8 cellular contexts compared by ENCODE assay signal in the genomic region with DNA sequence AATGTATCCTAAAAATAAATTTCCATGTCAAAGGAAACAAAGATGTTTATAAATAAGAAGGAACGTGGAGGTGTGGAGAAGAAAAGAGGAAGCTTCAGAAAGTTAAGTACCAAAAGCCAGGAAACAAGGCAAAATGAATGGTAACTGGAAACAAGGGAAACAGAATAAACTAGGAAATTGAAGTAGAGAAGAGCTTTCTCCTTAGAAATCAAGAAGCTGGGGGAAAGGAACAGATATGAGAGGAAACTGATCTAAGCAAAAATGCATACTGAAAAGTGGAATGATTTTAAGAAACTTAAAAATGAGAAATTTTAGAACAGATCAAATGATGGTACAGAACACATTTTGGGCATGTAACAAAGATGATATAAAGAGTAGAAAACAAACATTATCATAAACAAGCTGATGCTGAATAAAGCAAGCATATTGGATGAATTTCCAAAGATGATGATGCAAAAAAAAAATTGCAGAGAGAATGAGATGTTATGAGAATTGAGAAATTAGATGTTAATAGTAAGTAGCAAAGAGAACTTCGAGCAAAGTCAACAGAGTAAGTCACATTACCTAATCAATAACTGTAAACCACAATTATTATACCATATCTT. TPM values are rescaled to one million over a fixed set of nuclear protein-coding genes. Genes with fewer than 3 reads are reported as not detected.
A peak's percentile ranks its signal among the peaks of the same experiment; 100 is the strongest.
DNase-seq lines count a peak whose midpoint lies in the region; ATAC-seq and TF ChIP-seq lines count a peak whose summit lies in the region.
"Had no signal": no experiment of that assay in that cellular context is flagged by ENCODE, and none has a peak within 500 bp of the region (broad histone marks: within the 10 kb centered on the region; RNA-seq: fewer than 3 reads in every experiment).

No MANE protein-coding gene starts in this region.

- H3K27me3 ChIP-seq in esophagus muscularis mucosa (no peaks in the 10 kb centered on the region), mesendoderm (ENCODE audit: insufficient read depth, low read length, poor library complexity) (no peaks in the 10 kb centered on the region)
- H3K27me3 ChIP-seq: vagina had no signal

- no peak overlapping the region for H3K4ac ChIP-seq in mesendoderm (ENCODE audit: low read depth, low read length)

- intact Hi-C loops in esophagus muscularis mucosa (cut with DNase I), result loop anchor here (5.0 kb wide), 1 partner anchor 226 kb away; a partner anchor contains a TSS

- no peak overlapping the region for H4K8ac ChIP-seq in mesendoderm (ENCODE audit: low read depth, low read length)

- H3K9me3 ChIP-seq in esophagus muscularis mucosa, result no peaks in the 10 kb centered on the region
- H3K9me3 ChIP-seq: vagina had no signal

- DNase-seq in NAMALWA (ENCODE audit: low spot score), result peak; percentile 41
- DNase-seq in esophagus muscularis mucosa (ENCODE audit: extremely low spot score), result no peak
- no peak for DNase-seq in skeletal muscle cell (ENCODE audit: low read depth)
- no peak for DNase-seq in mesendoderm

- no peak for TF ChIP-seq EP300 in esophagus muscularis mucosa (IDR thresholded peaks at IDR 0.05)

- H3K9ac ChIP-seq in mesendoderm (ENCODE audit: low read length), result no peak overlapping the region

- no peak overlapping the region for H3K23ac ChIP-seq in mesendoderm (ENCODE audit: low read length)

- H4K5ac ChIP-seq in mesendoderm (ENCODE audit: low read length), result no peak overlapping the region

- H3K56ac ChIP-seq in mesendoderm (ENCODE audit: low read length), result no peak overlapping the region

- TF ChIP-seq POLR2A in esophagus muscularis mucosa (IDR thresholded peaks at IDR 0.05; ENCODE audit: low read depth), result no peak

- no peak overlapping the region for H3K4me2 ChIP-seq in mesendoderm (ENCODE audit: low read length)

- H2BK15ac ChIP-seq in mesendoderm (replicated peaks; ENCODE audit: low read depth), result no peak overlapping the region

- no peak overlapping the region for H2BK5ac ChIP-seq in mesendoderm (ENCODE audit: low read length)

- no peak overlapping the region for H3K18ac ChIP-seq in mesendoderm (ENCODE audit: low read length)

- H3K27ac ChIP-seq in esophagus muscularis mucosa (replicated peaks in 1 of 4), result peak overlapping the region in 3 of 4 donors; percentile 5 to 100 (median 100)
- no peak overlapping the region for H3K27ac ChIP-seq in mesendoderm (ENCODE audit: low read depth, low read length)

- H3K79me2 ChIP-seq in mesendoderm (ENCODE audit: control insufficient read depth, insufficient read depth, low read length), result peaks cover 22% of the 10 kb centered on the region

- H3K4me3 ChIP-seq in GM08714 (ENCODE audit: low read length), result peak overlapping the region; percentile 98; the same call in 1 of the 2 replicates
- peak overlapping the region; percentile 89 to 100 (median 99) for H3K4me3 ChIP-seq in esophagus muscularis mucosa
- peak overlapping the region; percentile 81 for H3K4me3 ChIP-seq in skeletal muscle cell (ENCODE audit: low read depth, low read length)
- no peak overlapping the region for H3K4me3 ChIP-seq in mesendoderm (ENCODE audit: low read length)

- no peak overlapping the region for H2BK120ac ChIP-seq in mesendoderm (ENCODE audit: low read depth, low read length)

- H2AK5ac ChIP-seq in mesendoderm (ENCODE audit: low read length), result no peak overlapping the region

- ATAC-seq in HG03432 (IDR thresholded peaks at IDR 0.05; ENCODE audit: unreplicated experiment) (no peak), GM19023 (IDR thresholded peaks at IDR 0.05; ENCODE audit: unreplicated experiment) (no peak)

- WGBS in esophagus muscularis mucosa, result 43% methylated on average over 2 of the region's 2 CpGs
- WGBS in mesendoderm (ENCODE audit: extremely low coverage, insufficient coverage, low lambda C conversion rate), result no CpG with 5 or more reads among the region's 2 CpGs

- peaks cover 24 to 54% (median 45%) of the 10 kb centered on the region in 4 donors for H3K4me1 ChIP-seq in esophagus muscularis mucosa
- H3K4me1 ChIP-seq in mesendoderm (ENCODE audit: control insufficient read depth, low read depth, low read length), result no peaks in the 10 kb centered on the region

- H3K36me3 ChIP-seq in esophagus muscularis mucosa (no peaks in the 10 kb centered on the region), mesendoderm (ENCODE audit: control insufficient read depth, insufficient read depth, low read length) (no peaks in the 10 kb centered on the region)
- H3K36me3 ChIP-seq: vagina had no signal

- no peak for TF ChIP-seq CTCF in esophagus muscularis mucosa (IDR thresholded peaks at IDR 0.05)

- H3K79me1 ChIP-seq in mesendoderm (ENCODE audit: low read length), result peaks cover 9% of the 10 kb centered on the region

RNA-seq across cellular contexts. Expression of a gene that starts 1.9 kb away (rescaled TPM):
- total RNA-seq in esophagus muscularis mucosa, result 10 to 100 TPM; 34.0 to 50.7 (median 36.8) TPM
- polyA plus RNA-seq in mesendoderm (2013, experiment 1 of 2), result 8.5 TPM
- 8.9 TPM for polyA plus RNA-seq in mesendoderm (2013, experiment 2 of 2)
